ENCODE assay signal across 1 cellular context in the genomic region with DNA sequence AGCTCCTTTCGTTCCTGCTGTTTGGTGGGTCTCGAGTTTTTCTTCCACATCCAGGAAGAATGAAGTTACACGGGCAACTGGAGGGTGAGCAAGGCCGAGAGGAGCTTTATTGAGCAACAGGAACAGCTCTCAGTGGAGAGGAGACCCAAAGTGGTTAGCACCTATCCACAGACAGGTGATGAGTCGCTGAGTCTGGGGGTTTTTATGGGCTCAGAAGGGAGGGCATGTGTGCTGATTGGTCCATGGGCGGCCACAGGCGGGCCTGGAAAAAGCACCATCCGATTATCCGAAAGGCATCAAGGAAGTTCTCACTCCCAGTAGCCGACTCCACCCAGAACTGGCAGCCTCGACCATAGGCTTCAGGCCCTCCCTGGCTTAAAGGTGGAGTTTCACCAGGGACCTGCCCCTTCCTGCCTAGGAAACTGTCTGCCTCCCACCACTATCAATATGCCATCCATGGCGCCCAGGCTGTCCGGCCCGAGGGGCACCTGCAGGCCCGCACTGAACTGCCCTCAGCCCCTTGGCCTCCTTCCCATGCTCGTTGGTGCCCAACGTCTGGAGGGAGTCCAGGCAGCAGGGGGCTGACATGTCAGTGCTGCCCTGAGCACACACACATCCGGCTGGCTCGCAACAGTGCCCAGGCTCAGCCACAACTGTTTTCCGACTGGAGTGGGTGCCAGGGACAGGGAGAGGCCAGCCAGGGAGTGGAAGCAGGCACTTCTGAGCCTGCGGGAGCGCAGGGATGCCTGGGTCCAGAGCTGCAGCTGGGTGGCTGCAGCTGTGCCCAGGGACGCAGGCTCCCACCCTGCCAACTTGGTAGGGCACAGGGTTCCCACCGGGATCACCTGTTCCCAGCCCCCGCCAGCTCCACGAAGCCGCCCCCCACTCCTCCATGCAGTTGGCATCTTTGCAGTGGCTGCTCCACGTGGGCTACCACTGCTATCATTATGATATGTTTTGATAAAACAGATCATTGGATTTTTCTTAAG.
TF ChIP-seq lines count a peak whose summit lies in the region.

No MANE protein-coding gene starts in this region.

TF ChIP-seq in Ishikawa, 13 proteins besides CTCF, POLR2A, EP300 and RAD21 (continued from another document):
- TF ChIP-seq, protein P1, sequence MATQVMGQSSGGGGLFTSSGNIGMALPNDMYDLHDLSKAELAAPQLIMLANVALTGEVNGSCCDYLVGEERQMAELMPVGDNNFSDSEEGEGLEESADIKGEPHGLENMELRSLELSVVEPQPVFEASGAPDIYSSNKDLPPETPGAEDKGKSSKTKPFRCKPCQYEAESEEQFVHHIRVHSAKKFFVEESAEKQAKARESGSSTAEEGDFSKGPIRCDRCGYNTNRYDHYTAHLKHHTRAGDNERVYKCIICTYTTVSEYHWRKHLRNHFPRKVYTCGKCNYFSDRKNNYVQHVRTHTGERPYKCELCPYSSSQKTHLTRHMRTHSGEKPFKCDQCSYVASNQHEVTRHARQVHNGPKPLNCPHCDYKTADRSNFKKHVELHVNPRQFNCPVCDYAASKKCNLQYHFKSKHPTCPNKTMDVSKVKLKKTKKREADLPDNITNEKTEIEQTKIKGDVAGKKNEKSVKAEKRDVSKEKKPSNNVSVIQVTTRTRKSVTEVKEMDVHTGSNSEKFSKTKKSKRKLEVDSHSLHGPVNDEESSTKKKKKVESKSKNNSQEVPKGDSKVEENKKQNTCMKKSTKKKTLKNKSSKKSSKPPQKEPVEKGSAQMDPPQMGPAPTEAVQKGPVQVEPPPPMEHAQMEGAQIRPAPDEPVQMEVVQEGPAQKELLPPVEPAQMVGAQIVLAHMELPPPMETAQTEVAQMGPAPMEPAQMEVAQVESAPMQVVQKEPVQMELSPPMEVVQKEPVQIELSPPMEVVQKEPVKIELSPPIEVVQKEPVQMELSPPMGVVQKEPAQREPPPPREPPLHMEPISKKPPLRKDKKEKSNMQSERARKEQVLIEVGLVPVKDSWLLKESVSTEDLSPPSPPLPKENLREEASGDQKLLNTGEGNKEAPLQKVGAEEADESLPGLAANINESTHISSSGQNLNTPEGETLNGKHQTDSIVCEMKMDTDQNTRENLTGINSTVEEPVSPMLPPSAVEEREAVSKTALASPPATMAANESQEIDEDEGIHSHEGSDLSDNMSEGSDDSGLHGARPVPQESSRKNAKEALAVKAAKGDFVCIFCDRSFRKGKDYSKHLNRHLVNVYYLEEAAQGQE (IDR thresholded peaks at IDR 0.05; ENCODE audit: low read depth), result no peak
